Comparison of ENCODE assay signal across 8 cellular contexts in the genomic region with DNA sequence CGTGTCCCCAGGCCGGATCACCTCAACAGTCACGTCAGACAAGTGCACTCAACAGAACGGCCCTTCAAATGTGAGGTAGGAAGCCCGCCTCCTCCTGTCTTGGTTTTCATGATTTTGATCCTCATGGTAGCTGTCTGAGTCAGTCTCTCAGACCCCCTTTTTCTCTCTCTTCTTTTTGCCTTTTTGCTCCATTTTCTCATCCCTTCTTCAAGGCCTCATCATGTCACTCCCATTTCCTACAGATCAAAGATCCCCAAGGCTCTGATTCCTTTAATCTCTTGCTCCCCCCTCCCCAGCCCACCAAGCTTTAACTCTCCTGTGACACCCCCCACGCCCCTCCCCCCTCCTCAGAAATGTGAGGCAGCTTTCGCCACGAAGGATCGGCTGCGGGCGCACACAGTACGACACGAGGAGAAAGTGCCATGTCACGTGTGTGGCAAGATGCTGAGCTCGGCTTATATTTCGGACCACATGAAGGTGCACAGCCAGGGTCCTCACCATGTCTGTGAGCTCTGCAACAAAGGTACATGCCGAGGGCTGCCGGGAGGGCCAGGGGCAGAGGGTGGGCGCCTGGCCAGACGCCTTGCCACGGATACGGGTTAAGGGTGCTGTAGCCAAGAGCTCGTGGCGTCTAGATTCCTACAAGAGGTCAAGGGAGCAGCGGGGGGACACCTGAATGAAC. TPM values are rescaled to one million over a fixed set of nuclear protein-coding genes. Genes with fewer than 3 reads are reported as not detected.
DNase-seq lines count a peak whose midpoint lies in the region; ATAC-seq and TF ChIP-seq lines count a peak whose summit lies in the region.

No MANE protein-coding gene starts in this region.

- no peaks in the 10 kb centered on the region for H3K9me3 ChIP-seq in adipocyte (ENCODE audit: control insufficient read depth, low read length)
- H3K9me3 ChIP-seq in left lung: no peaks in the 10 kb centered on the region
- H3K9me3 ChIP-seq in transverse colon: no peaks in the 10 kb centered on the region

- H3K4me1 ChIP-seq in adipocyte (ENCODE audit: control insufficient read depth, insufficient read depth, low read length) (peaks cover 31% of the 10 kb centered on the region), left lung (peaks cover 33 to 78% of the 10 kb centered on the region in 2 donors), transverse colon (peaks cover 41 to 74% (median 62%) of the 10 kb centered on the region in 4 donors)

- no peak for TF ChIP-seq EP300 in transverse colon (IDR thresholded peaks at IDR 0.05; ENCODE audit: low read depth)

- H3K27ac ChIP-seq in left lung: peak overlapping the region; percentile 94 to 95
- H3K27ac ChIP-seq in transverse colon: peak overlapping the region; percentile 93 to 98 (median 96)

- WGBS in transverse colon (ENCODE audit: low coverage in 1 of 2), 2 donors: 25 to 37% methylated on average over 4 to 25 of the region's 25 CpGs

- peak overlapping the region; percentile 85 for H3K4me3 ChIP-seq in adipocyte (ENCODE audit: low read length)
- H3K4me3 ChIP-seq in left lung: peak overlapping the region; percentile 50 to 73
- H3K4me3 ChIP-seq in transverse colon: peak overlapping the region; percentile 19 to 71 (median 59)

- in situ Hi-C loops in transverse colon (cut with MboI; ENCODE audit: low pct_ligation_motif_present in 1 of 4, low pct_unique_long_range_greater_than_20kb in 1 of 4, low sequenced_read_pairs in 3 of 4): no loop called here

- ATAC-seq in left lung: no peak
- ATAC-seq in HG02852 (IDR thresholded peaks at IDR 0.05; ENCODE audit: unreplicated experiment): no peak
- no peak for ATAC-seq in HG02885 (IDR thresholded peaks at IDR 0.05; ENCODE audit: poor library complexity, unreplicated experiment)

- TF ChIP-seq POLR2A in transverse colon (IDR thresholded peaks at IDR 0.05): no peak

- intact Hi-C loops in left lung (cut with DNase I): no loop called here
- intact Hi-C loops in transverse colon (cut with DNase I; ENCODE audit: low total_unique reads): no loop called here

- no peaks in the 10 kb centered on the region for H3K27me3 ChIP-seq in adipocyte (replicated peaks; ENCODE audit: control insufficient read depth, insufficient read depth, low read length)
- peaks cover 0 to 20% of the 10 kb centered on the region in 2 donors for H3K27me3 ChIP-seq in left lung
- no peaks in the 10 kb centered on the region for H3K27me3 ChIP-seq in transverse colon

- DNase-seq in stimulated activated CD4-positive, alpha-beta T cell treated with anti-CD3 and anti-CD28 coated beads, TNF-alpha, amount 100 ng/mL, for 24 hours (ENCODE audit: low read depth in 3 of 3): peak in 2 of 3 experiments; percentile 19 to 47
- DNase-seq in stimulated activated CD4-positive, alpha-beta T cell treated with anti-CD3 and anti-CD28 coated beads, Interleukin-1b, Interleukin-23, amount 100 ng/mL, for 48 hours: no peak
- DNase-seq in adipocyte (ENCODE audit: low read depth): no peak
- DNase-seq in left lung: no peak
- no peak for DNase-seq in transverse colon
- DNase-seq in activated gamma-delta T cell (lab: John Stamatoyannopoulos, UW): no peak

- H3K36me3 ChIP-seq in adipocyte (ENCODE audit: control insufficient read depth, insufficient read depth, low read length, severe bottlenecking) (peaks cover 15% of the 10 kb centered on the region), left lung (peaks cover 0 to 22% of the 10 kb centered on the region in 2 donors), transverse colon (no peaks in the 10 kb centered on the region)

- peak overlapping the region; percentile 89 for H3K9ac ChIP-seq in adipocyte (ENCODE audit: low read length)

- no peak for TF ChIP-seq CTCF in left lung (IDR thresholded peaks at IDR 0.05)
- TF ChIP-seq CTCF in transverse colon (IDR thresholded peaks at IDR 0.05): no peak

RNA-seq across cellular contexts. Expression of a gene that starts 2.0 kb away (rescaled TPM):
- total RNA-seq in left lung: 100 to 1,000 TPM; 193 to 205 TPM
- 100 to 1,000 TPM; 170 to 292 (median 233) TPM for total RNA-seq in transverse colon

RNA-seq across cellular contexts. Expression of a gene that starts 3.6 kb away (rescaled TPM):
- total RNA-seq in left lung (1 to 10 TPM in 1 of 2 donors, under 1 TPM in 1; 0.94 to 3.1 TPM), transverse colon (1 to 10 TPM in 3 of 4 donors, not detected in 1; 1.4 to 6.0 (median 1.9) TPM)

RNA-seq across cellular contexts. Expression of a gene that starts 7.6 kb away (rescaled TPM):
- total RNA-seq in left lung (10 to 100 TPM; 16.4 to 23.1 TPM), transverse colon (10 to 100 TPM; 28.8 to 47.5 (median 32.3) TPM)

RNA-seq across cellular contexts. Expression of a gene that starts 11.9 kb away (rescaled TPM):
- total RNA-seq in left lung (100 to 1,000 TPM; 236 to 280 TPM), transverse colon (100 to 1,000 TPM; 483 to 654 (median 553) TPM)

RNA-seq across cellular contexts. Expression of a gene that starts 17.8 kb away (rescaled TPM):
- 10 to 100 TPM; 24.8 to 32.5 TPM for total RNA-seq in left lung
- total RNA-seq in transverse colon: 100 to 1,000 TPM in 1 of 4 donors, 10 to 100 TPM in 3; 37.6 to 159 (median 59.5) TPM

Comparison
In these comparisons a context has a peak if more than half of its experiments do, and no peak if none do; other contexts are left out.
1. DNase-seq: peak in stimulated activated CD4-positive, alpha-beta T cell treated with anti-CD3 and anti-CD28 coated beads, TNF-alpha, amount 100 ng/mL, for 24 hours (2 of 3); none in stimulated activated CD4-positive, alpha-beta T cell treated with anti-CD3 and anti-CD28 coated beads, Interleukin-1b, Interleukin-23, amount 100 ng/mL, for 48 hours (single experiment), adipocyte (single experiment), left lung (0 of 2), transverse colon (single experiment) and activated gamma-delta T cell (single experiment).
2. Peak in every context shown above with its lines, with median percentiles within 50 percentile points of each other: H3K4me3 ChIP-seq.